In the genomic region with DNA sequence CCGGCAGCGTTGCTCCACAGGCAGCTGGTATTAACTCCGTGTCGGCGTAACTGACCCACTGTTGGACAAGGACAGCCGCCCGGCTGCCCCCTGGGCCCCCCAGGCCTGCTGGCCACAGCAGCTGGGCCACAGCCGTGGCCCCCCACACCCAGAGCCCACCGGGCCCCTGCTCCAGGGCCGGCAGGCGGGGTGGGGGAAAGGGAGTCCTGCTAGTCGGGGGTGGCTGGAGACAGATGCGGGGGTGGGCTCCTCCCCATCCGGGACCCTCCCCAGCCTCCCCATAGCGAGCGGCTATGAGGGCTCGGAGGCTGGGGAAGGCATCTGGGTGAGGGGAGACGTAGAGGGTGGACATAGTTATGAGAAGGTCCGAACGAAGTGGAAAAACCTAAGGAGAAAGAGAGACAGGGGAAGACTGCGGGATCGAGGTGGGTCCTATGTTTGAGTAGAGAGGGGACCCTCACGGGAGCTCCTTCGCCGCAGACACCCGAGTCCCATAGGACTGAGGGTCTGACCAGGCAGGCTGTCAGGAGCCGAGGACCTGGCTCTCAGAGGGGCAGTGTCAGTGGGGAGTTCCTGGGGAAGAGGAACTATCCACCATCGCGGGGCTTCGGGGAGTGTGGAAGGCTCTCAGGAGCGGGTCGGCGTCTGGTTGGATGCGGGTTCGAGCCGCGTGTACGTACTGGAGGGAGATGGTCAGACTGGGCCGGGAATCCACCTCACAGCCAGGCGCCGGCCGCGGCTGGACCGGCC, we compare ENCODE assay signal across 1 cellular context.
TF ChIP-seq lines count a peak whose summit lies in the region.

No MANE protein-coding gene starts in this region.

TF ChIP-seq in HepG2, 621 proteins besides CTCF, POLR2A, EP300 and RAD21 (continued from another document and continues in another):
- TF ChIP-seq, protein P1, sequence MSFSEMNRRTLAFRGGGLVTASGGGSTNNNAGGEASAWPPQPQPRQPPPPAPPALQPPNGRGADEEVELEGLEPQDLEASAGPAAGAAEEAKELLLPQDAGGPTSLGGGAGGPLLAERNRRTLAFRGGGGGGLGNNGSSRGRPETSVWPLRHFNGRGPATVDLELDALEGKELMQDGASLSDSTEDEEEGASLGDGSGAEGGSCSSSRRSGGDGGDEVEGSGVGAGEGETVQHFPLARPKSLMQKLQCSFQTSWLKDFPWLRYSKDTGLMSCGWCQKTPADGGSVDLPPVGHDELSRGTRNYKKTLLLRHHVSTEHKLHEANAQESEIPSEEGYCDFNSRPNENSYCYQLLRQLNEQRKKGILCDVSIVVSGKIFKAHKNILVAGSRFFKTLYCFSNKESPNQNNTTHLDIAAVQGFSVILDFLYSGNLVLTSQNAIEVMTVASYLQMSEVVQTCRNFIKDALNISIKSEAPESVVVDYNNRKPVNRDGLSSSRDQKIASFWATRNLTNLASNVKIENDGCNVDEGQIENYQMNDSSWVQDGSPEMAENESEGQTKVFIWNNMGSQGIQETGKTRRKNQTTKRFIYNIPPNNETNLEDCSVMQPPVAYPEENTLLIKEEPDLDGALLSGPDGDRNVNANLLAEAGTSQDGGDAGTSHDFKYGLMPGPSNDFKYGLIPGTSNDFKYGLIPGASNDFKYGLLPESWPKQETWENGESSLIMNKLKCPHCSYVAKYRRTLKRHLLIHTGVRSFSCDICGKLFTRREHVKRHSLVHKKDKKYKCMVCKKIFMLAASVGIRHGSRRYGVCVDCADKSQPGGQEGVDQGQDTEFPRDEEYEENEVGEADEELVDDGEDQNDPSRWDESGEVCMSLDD (CRISPR knock-in tag; IDR thresholded peaks at IDR 0.05; ENCODE audit: borderline replicate concordance) = peak; percentile 26; the same call in 1 of the 2 replicates
- TF ChIP-seq ZNF564 (CRISPR knock-in tag; IDR thresholded peaks at IDR 0.05) (peak; percentile 64; the same call in 1 of the 2 replicates), ZNF598 (CRISPR knock-in tag; IDR thresholded peaks at IDR 0.05; ENCODE audit: borderline replicate concordance) (0 out of 2 replicates have a peak, but pooled peaks have one; percentile 55), GZF1 (CRISPR knock-in tag; IDR thresholded peaks at IDR 0.05) (0 out of 2 replicates have a peak, but pooled peaks have one; percentile 25), SMAD3 (CRISPR knock-in tag; IDR thresholded peaks at IDR 0.05) (no peak; the same call in 1 of the 2 replicates), ATF7-NPFF (CRISPR knock-in tag; IDR thresholded peaks at IDR 0.05; ENCODE audit: low read depth) (peak; percentile 37; the same call in 1 of the 2 replicates), ZNF235 (CRISPR knock-in tag; IDR thresholded peaks at IDR 0.05; ENCODE audit: borderline replicate concordance) (peak; percentile 62; the same call in 1 of the 2 replicates), ARNT2 (CRISPR knock-in tag; IDR thresholded peaks at IDR 0.05; ENCODE audit: low read depth) (peak; percentile 49; the same call in 1 of the 2 replicates), JUN (CRISPR knock-in tag; IDR thresholded peaks at IDR 0.05) (peak; percentile 33; the same call in 1 of the 2 replicates), RBM39 (IDR thresholded peaks at IDR 0.05; ENCODE audit: low read depth, low read length, poor library complexity, severe bottlenecking) (peak; percentile 61), SRSF1 (optimal IDR thresholded peaks at IDR 0.05; ENCODE audit: low read depth, low read length) (peak; percentile 73), ZFP41 (CRISPR knock-in tag; IDR thresholded peaks at IDR 0.05; ENCODE audit: borderline replicate concordance) (0 out of 2 replicates have a peak, but pooled peaks have one; percentile 21), KLF12 (CRISPR knock-in tag; IDR thresholded peaks at IDR 0.05; ENCODE audit: borderline replicate concordance) (no peak), TEAD3 (CRISPR knock-in tag; optimal IDR thresholded peaks at IDR 0.05; ENCODE audit: borderline replicate concordance) (peak; percentile 40), POLR2G (IDR thresholded peaks at IDR 0.05; ENCODE audit: low read depth, low read length) (peak; percentile 13; the same call in 1 of the 2 replicates), ZNF446 (CRISPR knock-in tag; IDR thresholded peaks at IDR 0.05) (0 out of 2 replicates have a peak, but pooled peaks have one; percentile 44), ZNF383 (CRISPR knock-in tag; IDR thresholded peaks at IDR 0.05; ENCODE audit: borderline replicate concordance) (peak; percentile 81; the same call in 1 of the 2 replicates), ZNF24 (IDR thresholded peaks at IDR 0.05) (no peak), AGO1 (IDR thresholded peaks at IDR 0.05; ENCODE audit: low read depth, low read length, poor library complexity, severe bottlenecking) (no peak), RBM22 (optimal IDR thresholded peaks at IDR 0.05; ENCODE audit: low read length) (no peak), ZNF577 (CRISPR knock-in tag; IDR thresholded peaks at IDR 0.05; ENCODE audit: borderline replicate concordance, low read depth) (peak; percentile 83; the same call in 1 of the 2 replicates), ZSCAN22 (CRISPR knock-in tag; IDR thresholded peaks at IDR 0.05) (no peak), SP140L (CRISPR knock-in tag; IDR thresholded peaks at IDR 0.05; ENCODE audit: borderline replicate concordance) (0 out of 2 replicates have a peak, but pooled peaks have one; percentile 15), ZBTB8A (CRISPR knock-in tag; IDR thresholded peaks at IDR 0.05; ENCODE audit: borderline replicate concordance, low read depth) (peak; percentile 63; the same call in 1 of the 2 replicates)
- TF ChIP-seq, protein P2, sequence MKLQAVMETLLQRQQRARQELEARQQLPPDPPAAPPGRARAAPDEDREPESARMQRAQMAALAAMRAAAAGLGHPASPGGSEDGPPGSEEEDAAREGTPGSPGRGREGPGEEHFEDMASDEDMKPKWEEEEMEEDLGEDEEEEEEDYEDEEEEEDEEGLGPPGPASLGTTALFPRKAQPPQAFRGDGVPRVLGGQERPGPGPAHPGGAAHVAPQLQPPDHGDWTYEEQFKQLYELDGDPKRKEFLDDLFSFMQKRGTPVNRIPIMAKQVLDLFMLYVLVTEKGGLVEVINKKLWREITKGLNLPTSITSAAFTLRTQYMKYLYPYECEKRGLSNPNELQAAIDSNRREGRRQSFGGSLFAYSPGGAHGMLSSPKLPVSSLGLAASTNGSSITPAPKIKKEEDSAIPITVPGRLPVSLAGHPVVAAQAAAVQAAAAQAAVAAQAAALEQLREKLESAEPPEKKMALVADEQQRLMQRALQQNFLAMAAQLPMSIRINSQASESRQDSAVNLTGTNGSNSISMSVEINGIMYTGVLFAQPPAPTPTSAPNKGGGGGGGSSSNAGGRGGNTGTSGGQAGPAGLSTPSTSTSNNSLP (IDR thresholded peaks at IDR 0.05; ENCODE audit: low read depth, low read length) = no peak
- TF ChIP-seq, protein P3, sequence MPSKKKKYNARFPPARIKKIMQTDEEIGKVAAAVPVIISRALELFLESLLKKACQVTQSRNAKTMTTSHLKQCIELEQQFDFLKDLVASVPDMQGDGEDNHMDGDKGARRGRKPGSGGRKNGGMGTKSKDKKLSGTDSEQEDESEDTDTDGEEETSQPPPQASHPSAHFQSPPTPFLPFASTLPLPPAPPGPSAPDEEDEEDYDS (CRISPR knock-in tag; IDR thresholded peaks at IDR 0.05) = no peak
- TF ChIP-seq, protein P4, sequence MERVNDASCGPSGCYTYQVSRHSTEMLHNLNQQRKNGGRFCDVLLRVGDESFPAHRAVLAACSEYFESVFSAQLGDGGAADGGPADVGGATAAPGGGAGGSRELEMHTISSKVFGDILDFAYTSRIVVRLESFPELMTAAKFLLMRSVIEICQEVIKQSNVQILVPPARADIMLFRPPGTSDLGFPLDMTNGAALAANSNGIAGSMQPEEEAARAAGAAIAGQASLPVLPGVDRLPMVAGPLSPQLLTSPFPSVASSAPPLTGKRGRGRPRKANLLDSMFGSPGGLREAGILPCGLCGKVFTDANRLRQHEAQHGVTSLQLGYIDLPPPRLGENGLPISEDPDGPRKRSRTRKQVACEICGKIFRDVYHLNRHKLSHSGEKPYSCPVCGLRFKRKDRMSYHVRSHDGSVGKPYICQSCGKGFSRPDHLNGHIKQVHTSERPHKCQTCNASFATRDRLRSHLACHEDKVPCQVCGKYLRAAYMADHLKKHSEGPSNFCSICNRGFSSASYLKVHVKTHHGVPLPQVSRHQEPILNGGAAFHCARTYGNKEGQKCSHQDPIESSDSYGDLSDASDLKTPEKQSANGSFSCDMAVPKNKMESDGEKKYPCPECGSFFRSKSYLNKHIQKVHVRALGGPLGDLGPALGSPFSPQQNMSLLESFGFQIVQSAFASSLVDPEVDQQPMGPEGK (CRISPR knock-in tag; IDR thresholded peaks at IDR 0.05) = peak; percentile 93
- TF ChIP-seq, protein P5, sequence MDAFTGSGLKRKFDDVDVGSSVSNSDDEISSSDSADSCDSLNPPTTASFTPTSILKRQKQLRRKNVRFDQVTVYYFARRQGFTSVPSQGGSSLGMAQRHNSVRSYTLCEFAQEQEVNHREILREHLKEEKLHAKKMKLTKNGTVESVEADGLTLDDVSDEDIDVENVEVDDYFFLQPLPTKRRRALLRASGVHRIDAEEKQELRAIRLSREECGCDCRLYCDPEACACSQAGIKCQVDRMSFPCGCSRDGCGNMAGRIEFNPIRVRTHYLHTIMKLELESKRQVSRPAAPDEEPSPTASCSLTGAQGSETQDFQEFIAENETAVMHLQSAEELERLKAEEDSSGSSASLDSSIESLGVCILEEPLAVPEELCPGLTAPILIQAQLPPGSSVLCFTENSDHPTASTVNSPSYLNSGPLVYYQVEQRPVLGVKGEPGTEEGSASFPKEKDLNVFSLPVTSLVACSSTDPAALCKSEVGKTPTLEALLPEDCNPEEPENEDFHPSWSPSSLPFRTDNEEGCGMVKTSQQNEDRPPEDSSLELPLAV (CRISPR knock-in tag; conservative IDR thresholded peaks at IDR 0.05; ENCODE audit: low read depth) = no peak
- TF ChIP-seq, protein P6, sequence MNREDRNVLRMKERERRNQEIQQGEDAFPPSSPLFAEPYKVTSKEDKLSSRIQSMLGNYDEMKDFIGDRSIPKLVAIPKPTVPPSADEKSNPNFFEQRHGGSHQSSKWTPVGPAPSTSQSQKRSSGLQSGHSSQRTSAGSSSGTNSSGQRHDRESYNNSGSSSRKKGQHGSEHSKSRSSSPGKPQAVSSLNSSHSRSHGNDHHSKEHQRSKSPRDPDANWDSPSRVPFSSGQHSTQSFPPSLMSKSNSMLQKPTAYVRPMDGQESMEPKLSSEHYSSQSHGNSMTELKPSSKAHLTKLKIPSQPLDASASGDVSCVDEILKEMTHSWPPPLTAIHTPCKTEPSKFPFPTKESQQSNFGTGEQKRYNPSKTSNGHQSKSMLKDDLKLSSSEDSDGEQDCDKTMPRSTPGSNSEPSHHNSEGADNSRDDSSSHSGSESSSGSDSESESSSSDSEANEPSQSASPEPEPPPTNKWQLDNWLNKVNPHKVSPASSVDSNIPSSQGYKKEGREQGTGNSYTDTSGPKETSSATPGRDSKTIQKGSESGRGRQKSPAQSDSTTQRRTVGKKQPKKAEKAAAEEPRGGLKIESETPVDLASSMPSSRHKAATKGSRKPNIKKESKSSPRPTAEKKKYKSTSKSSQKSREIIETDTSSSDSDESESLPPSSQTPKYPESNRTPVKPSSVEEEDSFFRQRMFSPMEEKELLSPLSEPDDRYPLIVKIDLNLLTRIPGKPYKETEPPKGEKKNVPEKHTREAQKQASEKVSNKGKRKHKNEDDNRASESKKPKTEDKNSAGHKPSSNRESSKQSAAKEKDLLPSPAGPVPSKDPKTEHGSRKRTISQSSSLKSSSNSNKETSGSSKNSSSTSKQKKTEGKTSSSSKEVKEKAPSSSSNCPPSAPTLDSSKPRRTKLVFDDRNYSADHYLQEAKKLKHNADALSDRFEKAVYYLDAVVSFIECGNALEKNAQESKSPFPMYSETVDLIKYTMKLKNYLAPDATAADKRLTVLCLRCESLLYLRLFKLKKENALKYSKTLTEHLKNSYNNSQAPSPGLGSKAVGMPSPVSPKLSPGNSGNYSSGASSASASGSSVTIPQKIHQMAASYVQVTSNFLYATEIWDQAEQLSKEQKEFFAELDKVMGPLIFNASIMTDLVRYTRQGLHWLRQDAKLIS (CRISPR knock-in tag; IDR thresholded peaks at IDR 0.05) = peak; percentile 66; the same call in 1 of the 2 replicates
- TF ChIP-seq, protein P7, sequence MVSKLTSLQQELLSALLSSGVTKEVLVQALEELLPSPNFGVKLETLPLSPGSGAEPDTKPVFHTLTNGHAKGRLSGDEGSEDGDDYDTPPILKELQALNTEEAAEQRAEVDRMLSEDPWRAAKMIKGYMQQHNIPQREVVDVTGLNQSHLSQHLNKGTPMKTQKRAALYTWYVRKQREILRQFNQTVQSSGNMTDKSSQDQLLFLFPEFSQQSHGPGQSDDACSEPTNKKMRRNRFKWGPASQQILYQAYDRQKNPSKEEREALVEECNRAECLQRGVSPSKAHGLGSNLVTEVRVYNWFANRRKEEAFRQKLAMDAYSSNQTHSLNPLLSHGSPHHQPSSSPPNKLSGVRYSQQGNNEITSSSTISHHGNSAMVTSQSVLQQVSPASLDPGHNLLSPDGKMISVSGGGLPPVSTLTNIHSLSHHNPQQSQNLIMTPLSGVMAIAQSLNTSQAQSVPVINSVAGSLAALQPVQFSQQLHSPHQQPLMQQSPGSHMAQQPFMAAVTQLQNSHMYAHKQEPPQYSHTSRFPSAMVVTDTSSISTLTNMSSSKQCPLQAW (CRISPR knock-in tag; IDR thresholded peaks at IDR 0.05) = peak; percentile 42; the same call in 1 of the 2 replicates
- TF ChIP-seq, protein P8, sequence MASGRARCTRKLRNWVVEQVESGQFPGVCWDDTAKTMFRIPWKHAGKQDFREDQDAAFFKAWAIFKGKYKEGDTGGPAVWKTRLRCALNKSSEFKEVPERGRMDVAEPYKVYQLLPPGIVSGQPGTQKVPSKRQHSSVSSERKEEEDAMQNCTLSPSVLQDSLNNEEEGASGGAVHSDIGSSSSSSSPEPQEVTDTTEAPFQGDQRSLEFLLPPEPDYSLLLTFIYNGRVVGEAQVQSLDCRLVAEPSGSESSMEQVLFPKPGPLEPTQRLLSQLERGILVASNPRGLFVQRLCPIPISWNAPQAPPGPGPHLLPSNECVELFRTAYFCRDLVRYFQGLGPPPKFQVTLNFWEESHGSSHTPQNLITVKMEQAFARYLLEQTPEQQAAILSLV (CRISPR knock-in tag; IDR thresholded peaks at IDR 0.05; ENCODE audit: borderline replicate concordance) = no peak
- TF ChIP-seq, protein P9, sequence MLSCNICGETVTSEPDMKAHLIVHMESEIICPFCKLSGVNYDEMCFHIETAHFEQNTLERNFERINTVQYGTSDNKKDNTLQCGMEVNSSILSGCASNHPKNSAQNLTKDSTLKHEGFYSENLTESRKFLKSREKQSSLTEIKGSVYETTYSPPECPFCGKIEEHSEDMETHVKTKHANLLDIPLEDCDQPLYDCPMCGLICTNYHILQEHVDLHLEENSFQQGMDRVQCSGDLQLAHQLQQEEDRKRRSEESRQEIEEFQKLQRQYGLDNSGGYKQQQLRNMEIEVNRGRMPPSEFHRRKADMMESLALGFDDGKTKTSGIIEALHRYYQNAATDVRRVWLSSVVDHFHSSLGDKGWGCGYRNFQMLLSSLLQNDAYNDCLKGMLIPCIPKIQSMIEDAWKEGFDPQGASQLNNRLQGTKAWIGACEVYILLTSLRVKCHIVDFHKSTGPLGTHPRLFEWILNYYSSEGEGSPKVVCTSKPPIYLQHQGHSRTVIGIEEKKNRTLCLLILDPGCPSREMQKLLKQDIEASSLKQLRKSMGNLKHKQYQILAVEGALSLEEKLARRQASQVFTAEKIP (CRISPR knock-in tag; IDR thresholded peaks at IDR 0.05; ENCODE audit: borderline replicate concordance) = no peak
- TF ChIP-seq, protein P10, sequence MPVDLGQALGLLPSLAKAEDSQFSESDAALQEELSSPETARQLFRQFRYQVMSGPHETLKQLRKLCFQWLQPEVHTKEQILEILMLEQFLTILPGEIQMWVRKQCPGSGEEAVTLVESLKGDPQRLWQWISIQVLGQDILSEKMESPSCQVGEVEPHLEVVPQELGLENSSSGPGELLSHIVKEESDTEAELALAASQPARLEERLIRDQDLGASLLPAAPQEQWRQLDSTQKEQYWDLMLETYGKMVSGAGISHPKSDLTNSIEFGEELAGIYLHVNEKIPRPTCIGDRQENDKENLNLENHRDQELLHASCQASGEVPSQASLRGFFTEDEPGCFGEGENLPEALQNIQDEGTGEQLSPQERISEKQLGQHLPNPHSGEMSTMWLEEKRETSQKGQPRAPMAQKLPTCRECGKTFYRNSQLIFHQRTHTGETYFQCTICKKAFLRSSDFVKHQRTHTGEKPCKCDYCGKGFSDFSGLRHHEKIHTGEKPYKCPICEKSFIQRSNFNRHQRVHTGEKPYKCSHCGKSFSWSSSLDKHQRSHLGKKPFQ (CRISPR knock-in tag; IDR thresholded peaks at IDR 0.05; ENCODE audit: insufficient replicate concordance) = peak; percentile 9
